ENCODE assay signal across 1 cellular context in the genomic region with DNA sequence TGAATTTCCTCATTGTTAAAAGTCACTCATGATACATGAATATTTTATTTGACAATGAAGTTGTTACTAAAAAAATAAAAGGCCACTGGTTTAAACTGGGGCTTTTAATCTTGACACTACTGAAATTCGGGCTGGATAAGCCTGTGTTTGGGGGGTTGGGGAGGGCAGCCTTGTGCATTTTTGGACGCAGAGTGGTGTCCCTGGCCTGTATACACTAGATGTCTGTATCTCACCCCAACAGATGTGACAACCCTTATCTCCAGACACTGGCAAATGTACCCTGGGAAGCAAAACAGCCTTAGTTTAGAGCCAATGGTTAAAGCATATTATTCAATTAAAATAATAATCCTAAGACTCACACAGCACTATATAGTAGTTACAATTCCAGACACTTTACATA.
TF ChIP-seq lines count a peak whose summit lies in the region.

No MANE protein-coding gene starts in this region.

TF ChIP-seq in K562, 482 proteins besides CTCF, POLR2A, EP300 and RAD21 (continued from another document and continues in another):
- TF ChIP-seq, protein P1, sequence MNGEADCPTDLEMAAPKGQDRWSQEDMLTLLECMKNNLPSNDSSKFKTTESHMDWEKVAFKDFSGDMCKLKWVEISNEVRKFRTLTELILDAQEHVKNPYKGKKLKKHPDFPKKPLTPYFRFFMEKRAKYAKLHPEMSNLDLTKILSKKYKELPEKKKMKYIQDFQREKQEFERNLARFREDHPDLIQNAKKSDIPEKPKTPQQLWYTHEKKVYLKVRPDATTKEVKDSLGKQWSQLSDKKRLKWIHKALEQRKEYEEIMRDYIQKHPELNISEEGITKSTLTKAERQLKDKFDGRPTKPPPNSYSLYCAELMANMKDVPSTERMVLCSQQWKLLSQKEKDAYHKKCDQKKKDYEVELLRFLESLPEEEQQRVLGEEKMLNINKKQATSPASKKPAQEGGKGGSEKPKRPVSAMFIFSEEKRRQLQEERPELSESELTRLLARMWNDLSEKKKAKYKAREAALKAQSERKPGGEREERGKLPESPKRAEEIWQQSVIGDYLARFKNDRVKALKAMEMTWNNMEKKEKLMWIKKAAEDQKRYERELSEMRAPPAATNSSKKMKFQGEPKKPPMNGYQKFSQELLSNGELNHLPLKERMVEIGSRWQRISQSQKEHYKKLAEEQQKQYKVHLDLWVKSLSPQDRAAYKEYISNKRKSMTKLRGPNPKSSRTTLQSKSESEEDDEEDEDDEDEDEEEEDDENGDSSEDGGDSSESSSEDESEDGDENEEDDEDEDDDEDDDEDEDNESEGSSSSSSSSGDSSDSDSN (IDR thresholded peaks at IDR 0.05; ENCODE audit: borderline replicate concordance in 1 of 2, low read depth in 2 of 2, low read length in 2 of 2): no peak
- TF ChIP-seq, protein P2, sequence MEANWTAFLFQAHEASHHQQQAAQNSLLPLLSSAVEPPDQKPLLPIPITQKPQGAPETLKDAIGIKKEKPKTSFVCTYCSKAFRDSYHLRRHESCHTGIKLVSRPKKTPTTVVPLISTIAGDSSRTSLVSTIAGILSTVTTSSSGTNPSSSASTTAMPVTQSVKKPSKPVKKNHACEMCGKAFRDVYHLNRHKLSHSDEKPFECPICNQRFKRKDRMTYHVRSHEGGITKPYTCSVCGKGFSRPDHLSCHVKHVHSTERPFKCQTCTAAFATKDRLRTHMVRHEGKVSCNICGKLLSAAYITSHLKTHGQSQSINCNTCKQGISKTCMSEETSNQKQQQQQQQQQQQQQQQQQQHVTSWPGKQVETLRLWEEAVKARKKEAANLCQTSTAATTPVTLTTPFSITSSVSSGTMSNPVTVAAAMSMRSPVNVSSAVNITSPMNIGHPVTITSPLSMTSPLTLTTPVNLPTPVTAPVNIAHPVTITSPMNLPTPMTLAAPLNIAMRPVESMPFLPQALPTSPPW (CRISPR knock-in tag; IDR thresholded peaks at IDR 0.05): peak; percentile 71
- TF ChIP-seq CBFA2T2 (conservative IDR thresholded peaks at IDR 0.05): peak; percentile 96
- TF ChIP-seq GTF2A2 (tag; IDR thresholded peaks at IDR 0.05): no peak
- TF ChIP-seq RBFOX2 (IDR thresholded peaks at IDR 0.05; ENCODE audit: low read depth, low read length): no peak
- no peak for TF ChIP-seq FIP1L1 (IDR thresholded peaks at IDR 0.05; ENCODE audit: low read depth, low read length, poor library complexity, severe bottlenecking)
- TF ChIP-seq, protein P3, sequence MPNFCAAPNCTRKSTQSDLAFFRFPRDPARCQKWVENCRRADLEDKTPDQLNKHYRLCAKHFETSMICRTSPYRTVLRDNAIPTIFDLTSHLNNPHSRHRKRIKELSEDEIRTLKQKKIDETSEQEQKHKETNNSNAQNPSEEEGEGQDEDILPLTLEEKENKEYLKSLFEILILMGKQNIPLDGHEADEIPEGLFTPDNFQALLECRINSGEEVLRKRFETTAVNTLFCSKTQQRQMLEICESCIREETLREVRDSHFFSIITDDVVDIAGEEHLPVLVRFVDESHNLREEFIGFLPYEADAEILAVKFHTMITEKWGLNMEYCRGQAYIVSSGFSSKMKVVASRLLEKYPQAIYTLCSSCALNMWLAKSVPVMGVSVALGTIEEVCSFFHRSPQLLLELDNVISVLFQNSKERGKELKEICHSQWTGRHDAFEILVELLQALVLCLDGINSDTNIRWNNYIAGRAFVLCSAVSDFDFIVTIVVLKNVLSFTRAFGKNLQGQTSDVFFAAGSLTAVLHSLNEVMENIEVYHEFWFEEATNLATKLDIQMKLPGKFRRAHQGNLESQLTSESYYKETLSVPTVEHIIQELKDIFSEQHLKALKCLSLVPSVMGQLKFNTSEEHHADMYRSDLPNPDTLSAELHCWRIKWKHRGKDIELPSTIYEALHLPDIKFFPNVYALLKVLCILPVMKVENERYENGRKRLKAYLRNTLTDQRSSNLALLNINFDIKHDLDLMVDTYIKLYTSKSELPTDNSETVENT (CRISPR knock-in tag; IDR thresholded peaks at IDR 0.05): no peak
- TF ChIP-seq BMI1 (IDR thresholded peaks at IDR 0.05; ENCODE audit: low read length): no peak
- no peak for TF ChIP-seq KLF6 (CRISPR knock-in tag; IDR thresholded peaks at IDR 0.05; ENCODE audit: borderline replicate concordance)
- TF ChIP-seq, protein P4, sequence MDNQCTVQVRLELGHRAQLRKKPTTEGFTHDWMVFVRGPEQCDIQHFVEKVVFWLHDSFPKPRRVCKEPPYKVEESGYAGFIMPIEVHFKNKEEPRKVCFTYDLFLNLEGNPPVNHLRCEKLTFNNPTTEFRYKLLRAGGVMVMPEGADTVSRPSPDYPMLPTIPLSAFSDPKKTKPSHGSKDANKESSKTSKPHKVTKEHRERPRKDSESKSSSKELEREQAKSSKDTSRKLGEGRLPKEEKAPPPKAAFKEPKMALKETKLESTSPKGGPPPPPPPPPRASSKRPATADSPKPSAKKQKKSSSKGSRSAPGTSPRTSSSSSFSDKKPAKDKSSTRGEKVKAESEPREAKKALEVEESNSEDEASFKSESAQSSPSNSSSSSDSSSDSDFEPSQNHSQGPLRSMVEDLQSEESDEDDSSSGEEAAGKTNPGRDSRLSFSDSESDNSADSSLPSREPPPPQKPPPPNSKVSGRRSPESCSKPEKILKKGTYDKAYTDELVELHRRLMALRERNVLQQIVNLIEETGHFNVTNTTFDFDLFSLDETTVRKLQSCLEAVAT (IDR thresholded peaks at IDR 0.05): no peak
- no peak for TF ChIP-seq CHD4 (IDR thresholded peaks at IDR 0.05; ENCODE audit: insufficient read depth, insufficient replicate concordance, low read depth, low read length, poor library complexity, severe bottlenecking)
- no peak for TF ChIP-seq ZNF12 (CRISPR knock-in tag; IDR thresholded peaks at IDR 0.05)
- no peak for TF ChIP-seq HCFC1 (IDR thresholded peaks at IDR 0.05; ENCODE audit: low read depth, low read length)
- TF ChIP-seq MYC (IDR thresholded peaks at IDR 0.05; ENCODE audit: low read depth, low read length): 0 out of 2 replicates have a peak, but pooled peaks have one; percentile 36
- no peak for TF ChIP-seq MYC (CRISPR knock-in tag; IDR thresholded peaks at IDR 0.05; ENCODE audit: borderline replicate concordance, low read depth)
- no peak for TF ChIP-seq ZNF224 (CRISPR knock-in tag; IDR thresholded peaks at IDR 0.05)
- no peak; the same call in 1 of the 2 replicates for TF ChIP-seq ZBTB7A (IDR thresholded peaks at IDR 0.05; ENCODE audit: borderline replicate concordance, control insufficient read depth, low read depth, low read length)
- TF ChIP-seq, protein P5, sequence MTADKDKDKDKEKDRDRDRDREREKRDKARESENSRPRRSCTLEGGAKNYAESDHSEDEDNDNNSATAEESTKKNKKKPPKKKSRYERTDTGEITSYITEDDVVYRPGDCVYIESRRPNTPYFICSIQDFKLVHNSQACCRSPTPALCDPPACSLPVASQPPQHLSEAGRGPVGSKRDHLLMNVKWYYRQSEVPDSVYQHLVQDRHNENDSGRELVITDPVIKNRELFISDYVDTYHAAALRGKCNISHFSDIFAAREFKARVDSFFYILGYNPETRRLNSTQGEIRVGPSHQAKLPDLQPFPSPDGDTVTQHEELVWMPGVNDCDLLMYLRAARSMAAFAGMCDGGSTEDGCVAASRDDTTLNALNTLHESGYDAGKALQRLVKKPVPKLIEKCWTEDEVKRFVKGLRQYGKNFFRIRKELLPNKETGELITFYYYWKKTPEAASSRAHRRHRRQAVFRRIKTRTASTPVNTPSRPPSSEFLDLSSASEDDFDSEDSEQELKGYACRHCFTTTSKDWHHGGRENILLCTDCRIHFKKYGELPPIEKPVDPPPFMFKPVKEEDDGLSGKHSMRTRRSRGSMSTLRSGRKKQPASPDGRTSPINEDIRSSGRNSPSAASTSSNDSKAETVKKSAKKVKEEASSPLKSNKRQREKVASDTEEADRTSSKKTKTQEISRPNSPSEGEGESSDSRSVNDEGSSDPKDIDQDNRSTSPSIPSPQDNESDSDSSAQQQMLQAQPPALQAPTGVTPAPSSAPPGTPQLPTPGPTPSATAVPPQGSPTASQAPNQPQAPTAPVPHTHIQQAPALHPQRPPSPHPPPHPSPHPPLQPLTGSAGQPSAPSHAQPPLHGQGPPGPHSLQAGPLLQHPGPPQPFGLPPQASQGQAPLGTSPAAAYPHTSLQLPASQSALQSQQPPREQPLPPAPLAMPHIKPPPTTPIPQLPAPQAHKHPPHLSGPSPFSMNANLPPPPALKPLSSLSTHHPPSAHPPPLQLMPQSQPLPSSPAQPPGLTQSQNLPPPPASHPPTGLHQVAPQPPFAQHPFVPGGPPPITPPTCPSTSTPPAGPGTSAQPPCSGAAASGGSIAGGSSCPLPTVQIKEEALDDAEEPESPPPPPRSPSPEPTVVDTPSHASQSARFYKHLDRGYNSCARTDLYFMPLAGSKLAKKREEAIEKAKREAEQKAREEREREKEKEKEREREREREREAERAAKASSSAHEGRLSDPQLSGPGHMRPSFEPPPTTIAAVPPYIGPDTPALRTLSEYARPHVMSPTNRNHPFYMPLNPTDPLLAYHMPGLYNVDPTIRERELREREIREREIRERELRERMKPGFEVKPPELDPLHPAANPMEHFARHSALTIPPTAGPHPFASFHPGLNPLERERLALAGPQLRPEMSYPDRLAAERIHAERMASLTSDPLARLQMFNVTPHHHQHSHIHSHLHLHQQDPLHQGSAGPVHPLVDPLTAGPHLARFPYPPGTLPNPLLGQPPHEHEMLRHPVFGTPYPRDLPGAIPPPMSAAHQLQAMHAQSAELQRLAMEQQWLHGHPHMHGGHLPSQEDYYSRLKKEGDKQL (CRISPR knock-in tag; IDR thresholded peaks at IDR 0.05; ENCODE audit: borderline replicate concordance): no peak
- peak; percentile 98 for TF ChIP-seq NCOR1 (IDR thresholded peaks at IDR 0.05)
- TF ChIP-seq, protein P6, sequence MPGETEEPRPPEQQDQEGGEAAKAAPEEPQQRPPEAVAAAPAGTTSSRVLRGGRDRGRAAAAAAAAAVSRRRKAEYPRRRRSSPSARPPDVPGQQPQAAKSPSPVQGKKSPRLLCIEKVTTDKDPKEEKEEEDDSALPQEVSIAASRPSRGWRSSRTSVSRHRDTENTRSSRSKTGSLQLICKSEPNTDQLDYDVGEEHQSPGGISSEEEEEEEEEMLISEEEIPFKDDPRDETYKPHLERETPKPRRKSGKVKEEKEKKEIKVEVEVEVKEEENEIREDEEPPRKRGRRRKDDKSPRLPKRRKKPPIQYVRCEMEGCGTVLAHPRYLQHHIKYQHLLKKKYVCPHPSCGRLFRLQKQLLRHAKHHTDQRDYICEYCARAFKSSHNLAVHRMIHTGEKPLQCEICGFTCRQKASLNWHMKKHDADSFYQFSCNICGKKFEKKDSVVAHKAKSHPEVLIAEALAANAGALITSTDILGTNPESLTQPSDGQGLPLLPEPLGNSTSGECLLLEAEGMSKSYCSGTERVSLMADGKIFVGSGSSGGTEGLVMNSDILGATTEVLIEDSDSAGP (CRISPR knock-in tag; IDR thresholded peaks at IDR 0.05): no peak
- TF ChIP-seq, protein P7, sequence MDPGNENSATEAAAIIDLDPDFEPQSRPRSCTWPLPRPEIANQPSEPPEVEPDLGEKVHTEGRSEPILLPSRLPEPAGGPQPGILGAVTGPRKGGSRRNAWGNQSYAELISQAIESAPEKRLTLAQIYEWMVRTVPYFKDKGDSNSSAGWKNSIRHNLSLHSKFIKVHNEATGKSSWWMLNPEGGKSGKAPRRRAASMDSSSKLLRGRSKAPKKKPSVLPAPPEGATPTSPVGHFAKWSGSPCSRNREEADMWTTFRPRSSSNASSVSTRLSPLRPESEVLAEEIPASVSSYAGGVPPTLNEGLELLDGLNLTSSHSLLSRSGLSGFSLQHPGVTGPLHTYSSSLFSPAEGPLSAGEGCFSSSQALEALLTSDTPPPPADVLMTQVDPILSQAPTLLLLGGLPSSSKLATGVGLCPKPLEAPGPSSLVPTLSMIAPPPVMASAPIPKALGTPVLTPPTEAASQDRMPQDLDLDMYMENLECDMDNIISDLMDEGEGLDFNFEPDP (CRISPR knock-in tag; IDR thresholded peaks at IDR 0.05): no peak
- TF ChIP-seq ZBTB17 (CRISPR knock-in tag; IDR thresholded peaks at IDR 0.05): no peak
- peak; percentile 94 for TF ChIP-seq MTA2 (IDR thresholded peaks at IDR 0.05; ENCODE audit: low read depth)
- TF ChIP-seq TAF1 (IDR thresholded peaks at IDR 0.05; ENCODE audit: control insufficient read depth, extremely low read depth, insufficient read depth, low read length, severe bottlenecking): peak; percentile 55
- TF ChIP-seq ZSCAN29 (IDR thresholded peaks at IDR 0.05): peak; percentile 29; the same call in 1 of the 2 replicates
- no peak for TF ChIP-seq BACH1 (tag; IDR thresholded peaks at IDR 0.05)
- TF ChIP-seq ZFX (CRISPR knock-in tag; IDR thresholded peaks at IDR 0.05): no peak
- TF ChIP-seq, protein P8, sequence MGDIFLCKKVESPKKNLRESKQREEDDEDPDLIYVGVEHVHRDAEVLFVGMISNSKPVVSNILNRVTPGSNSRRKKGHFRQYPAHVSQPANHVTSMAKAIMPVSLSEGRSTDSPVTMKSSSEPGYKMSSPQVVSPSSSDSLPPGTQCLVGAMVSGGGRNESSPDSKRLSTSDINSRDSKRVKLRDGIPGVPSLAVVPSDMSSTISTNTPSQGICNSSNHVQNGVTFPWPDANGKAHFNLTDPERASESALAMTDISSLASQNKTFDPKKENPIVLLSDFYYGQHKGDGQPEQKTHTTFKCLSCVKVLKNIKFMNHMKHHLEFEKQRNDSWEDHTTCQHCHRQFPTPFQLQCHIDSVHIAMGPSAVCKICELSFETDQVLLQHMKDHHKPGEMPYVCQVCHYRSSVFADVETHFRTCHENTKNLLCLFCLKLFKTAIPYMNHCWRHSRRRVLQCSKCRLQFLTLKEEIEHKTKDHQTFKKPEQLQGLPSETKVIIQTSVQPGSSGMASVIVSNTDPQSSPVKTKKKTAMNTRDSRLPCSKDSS (IDR thresholded peaks at IDR 0.05; ENCODE audit: low read depth, partially characterized antibody): no peak
- peak; percentile 93 for TF ChIP-seq KLF16 (IDR thresholded peaks at IDR 0.05)
- TF ChIP-seq, protein P9, sequence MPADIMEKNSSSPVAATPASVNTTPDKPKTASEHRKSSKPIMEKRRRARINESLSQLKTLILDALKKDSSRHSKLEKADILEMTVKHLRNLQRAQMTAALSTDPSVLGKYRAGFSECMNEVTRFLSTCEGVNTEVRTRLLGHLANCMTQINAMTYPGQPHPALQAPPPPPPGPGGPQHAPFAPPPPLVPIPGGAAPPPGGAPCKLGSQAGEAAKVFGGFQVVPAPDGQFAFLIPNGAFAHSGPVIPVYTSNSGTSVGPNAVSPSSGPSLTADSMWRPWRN (IDR thresholded peaks at IDR 0.05; ENCODE audit: low read depth): peak; percentile 49
- TF ChIP-seq ADNP (tag; IDR thresholded peaks at IDR 0.05): peak; percentile 55
- TF ChIP-seq ZNF764 (CRISPR knock-in tag; IDR thresholded peaks at IDR 0.05; ENCODE audit: low read depth): no peak
- TF ChIP-seq WHSC1 (IDR thresholded peaks at IDR 0.05; ENCODE audit: low read length): no peak
- TF ChIP-seq, protein P10, sequence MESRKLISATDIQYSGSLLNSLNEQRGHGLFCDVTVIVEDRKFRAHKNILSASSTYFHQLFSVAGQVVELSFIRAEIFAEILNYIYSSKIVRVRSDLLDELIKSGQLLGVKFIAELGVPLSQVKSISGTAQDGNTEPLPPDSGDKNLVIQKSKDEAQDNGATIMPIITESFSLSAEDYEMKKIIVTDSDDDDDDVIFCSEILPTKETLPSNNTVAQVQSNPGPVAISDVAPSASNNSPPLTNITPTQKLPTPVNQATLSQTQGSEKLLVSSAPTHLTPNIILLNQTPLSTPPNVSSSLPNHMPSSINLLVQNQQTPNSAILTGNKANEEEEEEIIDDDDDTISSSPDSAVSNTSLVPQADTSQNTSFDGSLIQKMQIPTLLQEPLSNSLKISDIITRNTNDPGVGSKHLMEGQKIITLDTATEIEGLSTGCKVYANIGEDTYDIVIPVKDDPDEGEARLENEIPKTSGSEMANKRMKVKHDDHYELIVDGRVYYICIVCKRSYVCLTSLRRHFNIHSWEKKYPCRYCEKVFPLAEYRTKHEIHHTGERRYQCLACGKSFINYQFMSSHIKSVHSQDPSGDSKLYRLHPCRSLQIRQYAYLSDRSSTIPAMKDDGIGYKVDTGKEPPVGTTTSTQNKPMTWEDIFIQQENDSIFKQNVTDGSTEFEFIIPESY (CRISPR knock-in tag; IDR thresholded peaks at IDR 0.05): no peak
- TF ChIP-seq L3MBTL2 (IDR thresholded peaks at IDR 0.05): 0 out of 2 replicates have a peak, but pooled peaks have one; percentile 13
- TF ChIP-seq ZNF717 (CRISPR knock-in tag; IDR thresholded peaks at IDR 0.05): no peak
- no peak for TF ChIP-seq ZFP36 (IDR thresholded peaks at IDR 0.05; ENCODE audit: low read depth, low read length, partially characterized antibody)
- TF ChIP-seq ZNF239 (CRISPR knock-in tag; IDR thresholded peaks at IDR 0.05): no peak
